15 cellular contexts compared by ENCODE assay signal in the genomic region with DNA sequence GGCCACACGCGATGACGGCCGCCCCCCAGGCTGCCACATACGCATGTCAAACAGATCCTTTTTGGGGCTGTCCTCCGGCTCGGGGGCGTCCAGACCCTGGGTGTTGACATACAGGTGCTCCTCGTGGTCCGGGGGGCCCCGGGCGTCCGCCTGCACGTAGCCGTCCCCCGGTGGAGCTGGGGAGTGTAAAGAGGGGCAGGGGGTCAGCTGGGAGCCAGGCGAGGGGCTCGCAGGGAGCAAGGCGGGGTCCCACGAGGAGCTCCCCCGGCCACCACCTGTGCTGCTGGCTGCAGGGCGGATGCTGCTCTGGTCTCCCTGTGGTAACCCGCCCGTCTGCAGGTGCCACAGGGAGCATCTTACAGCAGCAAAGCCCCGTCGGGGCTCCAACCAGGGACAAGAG. TPM values are rescaled to one million over a fixed set of nuclear protein-coding genes. Genes with fewer than 3 reads are reported as not detected.
DNase-seq lines count a peak whose midpoint lies in the region; ATAC-seq and TF ChIP-seq lines count a peak whose summit lies in the region.
"Had no signal": no experiment of that assay in that cellular context is flagged by ENCODE, and none has a peak within 500 bp of the region (broad histone marks: within the 10 kb centered on the region; RNA-seq: fewer than 3 reads in every experiment).

No MANE protein-coding gene starts in this region.

- H3K4ac ChIP-seq in neuronal stem cell (ENCODE audit: low read length) = no peak overlapping the region

- H3K23ac ChIP-seq in neuronal stem cell (ENCODE audit: low read depth, low read length, poor library complexity) = no peak overlapping the region

- no peaks in the 10 kb centered on the region for H3K27me3 Mint-ChIP-seq in chondrocyte (ENCODE audit: low read depth)

- no peak overlapping the region for H2BK15ac ChIP-seq in neuronal stem cell (ENCODE audit: low read length)

- peaks cover 6% of the 10 kb centered on the region for H3K4me1 Mint-ChIP-seq in chondrocyte (ENCODE audit: low read depth)
- H3K4me1 Mint-ChIP-seq: CD4-positive, alpha-beta memory T cell had no signal

- peaks cover 25% of the 10 kb centered on the region for H3K4me1 ChIP-seq in left ventricle myocardium inferior
- H3K4me1 ChIP-seq in neuronal stem cell (ENCODE audit: control insufficient read depth in 2 of 2, insufficient read depth in 1 of 2, low read depth in 1 of 2, low read length in 2 of 2) = no peaks in the 10 kb centered on the region
- H3K4me1 ChIP-seq in psoas muscle = no peaks in the 10 kb centered on the region
- H3K4me1 ChIP-seq: Caco-2 had no signal

- peak overlapping the region; percentile 82 for H3K14ac ChIP-seq in neuronal stem cell (ENCODE audit: low read length)

- peak overlapping the region; percentile 35 for H3K18ac ChIP-seq in neuronal stem cell (ENCODE audit: low read length)

- DNase-seq in left cardiac atrium (peak; percentile 16), left ventricle myocardium inferior (no peak), GM13977 (ENCODE audit: low spot score) (peak; percentile 36), chondrocyte (ENCODE audit: low spot score) (peak; percentile 96), neuronal stem cell (ENCODE audit: low spot score) (no peak), psoas muscle (no peak)
- DNase-seq: C1 segment of cervical spinal cord; Caco-2; CD4-positive, alpha-beta memory T cell; DMS153; DND-41; GM23248; H9 had no signal

- no peak overlapping the region for H3K27ac Mint-ChIP-seq in chondrocyte (ENCODE audit: unreplicated experiment)
- H3K27ac Mint-ChIP-seq: CD4-positive, alpha-beta memory T cell; H9 had no signal

- intact Hi-C loops in left cardiac atrium (cut with DNase I) (no loop called here), left ventricle myocardium inferior (cut with micrococcal nuclease) (no loop called here), psoas muscle (cut with DNase I) (no loop called here)

- no peak overlapping the region for H4K91ac ChIP-seq in neuronal stem cell (ENCODE audit: low read depth, low read length, poor library complexity)

- H2AK5ac ChIP-seq in neuronal stem cell (ENCODE audit: low read depth, low read length) = no peak overlapping the region

- peaks cover 14% of the 10 kb centered on the region for H3K36me3 Mint-ChIP-seq in chondrocyte (ENCODE audit: low read depth)
- H3K36me3 Mint-ChIP-seq: CD4-positive, alpha-beta memory T cell had no signal

- TF ChIP-seq CTCF in left ventricle myocardium inferior (IDR thresholded peaks at IDR 0.05; ENCODE audit: borderline replicate concordance) (no peak), GM13977 (IDR thresholded peaks at IDR 0.05; ENCODE audit: extremely low read depth, insufficient read depth, missing control alignments) (no peak), chondrocyte (IDR thresholded peaks at IDR 0.05) (no peak), psoas muscle (IDR thresholded peaks at IDR 0.05) (no peak)

- H2AFZ ChIP-seq in neuronal stem cell (ENCODE audit: low read length) = no peak overlapping the region
- H2AFZ ChIP-seq: GM23248 had no signal

- H2BK12ac ChIP-seq in neuronal stem cell (ENCODE audit: low read length) = peak overlapping the region; percentile 16

- H2BK5ac ChIP-seq in neuronal stem cell (ENCODE audit: low read length) = no peak overlapping the region

- H3K27ac ChIP-seq in left ventricle myocardium inferior (replicated peaks) (no peak overlapping the region), neuronal stem cell (replicated peaks; ENCODE audit: low read length) (no peak overlapping the region), psoas muscle (no peak overlapping the region)
- H3K27ac ChIP-seq: GM23248 had no signal

- peaks cover 2% of the 10 kb centered on the region for H3K79me1 ChIP-seq in neuronal stem cell (ENCODE audit: low read depth, low read length)

- H3K9ac ChIP-seq in neuronal stem cell (ENCODE audit: low read depth, low read length, poor library complexity) = no peak overlapping the region
- H3K9ac ChIP-seq: GM23248 had no signal

- H4K8ac ChIP-seq in neuronal stem cell (ENCODE audit: low read depth, low read length) = no peak overlapping the region

- H3K4me3 ChIP-seq in left ventricle myocardium inferior (no peak overlapping the region), neuronal stem cell (ENCODE audit: low read length in 2 of 2) (no peak overlapping the region), psoas muscle (no peak overlapping the region)
- H3K4me3 ChIP-seq: GM23248 had no signal

- no peaks in the 10 kb centered on the region for H3K27me3 ChIP-seq in left ventricle myocardium inferior (ENCODE audit: low read depth)
- H3K27me3 ChIP-seq in neuronal stem cell (ENCODE audit: control insufficient read depth in 3 of 3, insufficient read depth in 3 of 3, low read depth in 1 of 3, low read length in 3 of 3) = peaks cover 0 to 10% (median 0%) of the 10 kb centered on the region in 3 experiments
- peaks cover 0 to 13% (median 0%) of the 10 kb centered on the region in 3 donors for H3K27me3 ChIP-seq in psoas muscle (ENCODE audit: insufficient read depth in 3 of 3, low read length in 2 of 3)

- H2BK120ac ChIP-seq in neuronal stem cell (ENCODE audit: low read depth, low read length) = no peak overlapping the region

- ATAC-seq in left cardiac atrium (no peak), psoas muscle (no peak), GM19351 (IDR thresholded peaks at IDR 0.05; ENCODE audit: unreplicated experiment) (no peak)
- ATAC-seq: HCT116 had no signal

- in situ Hi-C loops in GM13977 (cut with MboI; ENCODE audit: low pct_unique_long_range_greater_than_20kb, low sequenced_read_pairs, unreplicated experiment) = no loop called here

- peaks cover 22% of the 10 kb centered on the region for H3K36me3 ChIP-seq in left ventricle myocardium inferior
- peaks cover 0 to 10% of the 10 kb centered on the region in 2 donors for H3K36me3 ChIP-seq in neuronal stem cell (replicated peaks in 1 of 2; ENCODE audit: control insufficient read depth in 2 of 2, insufficient read depth in 2 of 2, low read length in 2 of 2)
- H3K36me3 ChIP-seq in psoas muscle (ENCODE audit: insufficient read depth in 1 of 2, low read depth in 1 of 2) = no peaks in the 10 kb centered on the region

- no peaks in the 10 kb centered on the region for H3K9me3 Mint-ChIP-seq in chondrocyte (ENCODE audit: low read depth)
- H3K9me3 Mint-ChIP-seq: CD4-positive, alpha-beta memory T cell had no signal

- H3K4me3 Mint-ChIP-seq in chondrocyte (ENCODE audit: unreplicated experiment) = no peak overlapping the region
- H3K4me3 Mint-ChIP-seq: CD4-positive, alpha-beta memory T cell; H9 had no signal

- no CpG with 5 or more reads among the region's 26 CpGs for WGBS in neuronal stem cell (ENCODE audit: extremely low coverage in 2 of 2, insufficient read length in 2 of 2, insufficient replicate concordance in 1 of 2), 2 donors
- 93 to 94% (median 93%) methylated on average over 26 of the region's 26 CpGs for WGBS in psoas muscle, 3 donors

- no peak overlapping the region for H3K4me2 ChIP-seq in neuronal stem cell (ENCODE audit: insufficient read depth, low read length, poor library complexity, severe bottlenecking)

- H3K9me3 ChIP-seq in left ventricle myocardium inferior (replicated peaks) = no peaks in the 10 kb centered on the region
- H3K9me3 ChIP-seq in neuronal stem cell (replicated peaks in 1 of 2; ENCODE audit: control insufficient read depth in 2 of 2, insufficient read depth in 1 of 2, low read depth in 1 of 2, low read length in 2 of 2) = peaks cover under 1 to 5% of the 10 kb centered on the region in 2 donors
- no peaks in the 10 kb centered on the region for H3K9me3 ChIP-seq in psoas muscle
- H3K9me3 ChIP-seq: Caco-2 had no signal

RNA-seq across cellular contexts. Expression of a gene that starts 16.1 kb away (rescaled TPM):
- total RNA-seq in left cardiac atrium = under 1 TPM; 0.76 to 0.88 TPM
- 0.63 TPM for total RNA-seq in left ventricle myocardium inferior
- 1.1 to 1.4 TPM (median 1.4 TPM) in 3 replicates for total RNA-seq in chondrocyte
- polyA plus RNA-seq in neuronal stem cell (2013, experiment 1 of 2) = 13.6 TPM
- polyA plus RNA-seq in neuronal stem cell (2013, experiment 2 of 2) = 12.7 TPM
- total RNA-seq in psoas muscle = 1 to 10 TPM in 3 of 4 donors, under 1 TPM in 1; 0.67 to 1.3 (median 1.1) TPM
- polyA plus RNA-seq in psoas muscle = under 1 TPM; 0.47 to 0.97 (median 0.73) TPM
- total RNA-seq: CD4-positive, alpha-beta memory T cell had no signal
- polyA plus RNA-seq: CD4-positive, alpha-beta memory T cell had no signal

RNA-seq across cellular contexts. Expression of a gene that starts 35.8 kb away (rescaled TPM):
- 10 to 100 TPM; 10.7 to 19.4 TPM for total RNA-seq in left cardiac atrium
- 11.3 TPM for total RNA-seq in left ventricle myocardium inferior
- total RNA-seq in chondrocyte = 26.9 to 50.9 TPM (median 47.8 TPM) in 3 replicates
- polyA plus RNA-seq in neuronal stem cell (2013, experiment 1 of 2) = 29.6 TPM
- polyA plus RNA-seq in neuronal stem cell (2013, experiment 2 of 2) = 28.3 TPM
- total RNA-seq in psoas muscle = 1 to 10 TPM; 4.5 to 9.7 (median 5.4) TPM
- polyA plus RNA-seq in psoas muscle = 1 to 10 TPM; 2.2 to 2.8 (median 2.2) TPM
- total RNA-seq: GM23248 had no signal
- polyA plus RNA-seq: CD4-positive, alpha-beta memory T cell; GM23248 had no signal

Comparison
In these comparisons a context has a peak if more than half of its experiments do, and no peak if none do; other contexts are left out.
1. DNase-seq: peak in left cardiac atrium (single experiment), GM13977 (single experiment) and chondrocyte (single experiment); none in left ventricle myocardium inferior (single experiment), neuronal stem cell (single experiment) and psoas muscle (0 of 2).